In the genomic region with DNA sequence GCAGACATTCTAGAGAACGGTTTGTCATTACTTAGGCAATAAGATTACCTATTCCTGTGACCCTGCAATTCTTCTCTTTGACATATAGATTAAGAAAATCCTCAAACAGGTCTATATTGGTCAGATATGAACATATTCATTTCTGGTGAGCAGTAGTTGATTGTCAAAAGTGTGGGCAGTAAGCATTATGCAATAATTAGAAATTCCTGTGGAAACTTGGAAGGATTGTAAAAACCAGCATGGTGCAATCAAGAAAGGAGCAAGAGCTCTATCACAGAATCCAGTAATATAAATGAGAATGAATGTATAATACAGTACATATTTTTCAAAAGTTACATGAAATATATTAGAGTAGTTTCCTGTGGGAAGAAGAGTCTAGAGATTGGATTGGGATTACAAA, we compare ENCODE assay signal across 32 cellular contexts.
DNase-seq lines count a peak whose midpoint lies in the region; ATAC-seq, FAIRE-seq and TF ChIP-seq lines count a peak whose summit lies in the region.
"Had no signal": no experiment of that assay in that cellular context is flagged by ENCODE, and none has a peak within 500 bp of the region (broad histone marks: within the 10 kb centered on the region; RNA-seq: fewer than 3 reads in every experiment).

No MANE protein-coding gene starts in this region.

- peak; percentile 30 to 39 for ATAC-seq in left cardiac atrium
- no peak for ATAC-seq in Right ventricle myocardium superior (ENCODE audit: poor library complexity)
- ATAC-seq in HG02610 (IDR thresholded peaks at IDR 0.05; ENCODE audit: unreplicated experiment), result no peak
- no peak for ATAC-seq in GM18861 (IDR thresholded peaks at IDR 0.05; ENCODE audit: unreplicated experiment)
- ATAC-seq: heart left ventricle; mucosa of descending colon; stimulated activated naive CD8-positive, alpha-beta T cell treated with anti-CD3 and anti-CD28 coated beads, Interleukin-15, amount 100 ng/mL, for 72 hours had no signal

- TF ChIP-seq CTCF in astrocyte (IDR thresholded peaks at IDR 0.05; ENCODE audit: insufficient read depth, low read depth, low read length), result no peak

- H3K9me3 Mint-ChIP-seq in astrocyte (ENCODE audit: unreplicated experiment), result no peaks in the 10 kb centered on the region
- H3K9me3 Mint-ChIP-seq: activated naive CD4-positive, alpha-beta T cell treated with anti-CD3 and anti-CD28 coated beads, Interleukin-2, amount 50 U/mL, for 24 hours; nephron; stimulated activated naive CD8-positive, alpha-beta T cell treated with anti-CD3 and anti-CD28 coated beads, Interleukin-15, amount 100 ng/mL, for 72 hours had no signal

- no peaks in the 10 kb centered on the region for H3K9me3 ChIP-seq in astrocyte (ENCODE audit: insufficient read depth, low read depth, low read length)
- H3K9me3 ChIP-seq: BE2C, HAP-1, heart left ventricle, mucosa of descending colon, tibial artery had no signal

- H3K4me2 ChIP-seq in astrocyte (ENCODE audit: low read length), result no peak overlapping the region
- H3K4me2 ChIP-seq: KMS-11 had no signal

- FAIRE-seq in astrocyte (lab: Jason Lieb, UNC), result no peak
- FAIRE-seq: A204.1, G401.6, GM19239, small intestine had no signal

- H3K27ac ChIP-seq in astrocyte (ENCODE audit: low read depth, low read length), result no peak overlapping the region
- H3K27ac ChIP-seq: KMS-11 had no signal

- peaks cover 34% of the 10 kb centered on the region for H3K4me1 Mint-ChIP-seq in astrocyte (ENCODE audit: low read depth, unreplicated experiment)
- H3K4me1 Mint-ChIP-seq: activated naive CD4-positive, alpha-beta T cell treated with anti-CD3 and anti-CD28 coated beads, Interleukin-2, amount 50 U/mL, for 24 hours; stimulated activated naive CD8-positive, alpha-beta T cell treated with anti-CD3 and anti-CD28 coated beads, Interleukin-15, amount 100 ng/mL, for 72 hours had no signal

- H4K20me1 ChIP-seq in astrocyte (ENCODE audit: insufficient read depth, low read length), result no peaks in the 10 kb centered on the region

- DNase-seq in left cardiac atrium (no peak), Right ventricle myocardium superior (no peak), astrocyte (ENCODE audit: low read depth) (peak; percentile 53), fibroblast of peridontal ligament (ENCODE audit: extremely low read depth) (peak; percentile 84), head of caudate nucleus (no peak), NCI-H1694 (lab: John Stamatoyannopoulos, UW) (no peak)
- DNase-seq: activated CD4-positive, alpha-beta T cell treated with anti-CD3 and anti-CD28 coated beads, Interleukin-2, amount 50 U/mL, for 4 hours; activated CD4-positive, CD25-positive, alpha-beta regulatory T cell; anterior cingulate cortex; BE2C; caudate nucleus; dermis blood vessel endothelial cell; heart left ventricle; mucosa of descending colon; NCI-H187 treated with DMSO at 0.1 percent for 48 hours; NCI-H526; NK-92 treated with Interleukin-12 subunit alpha and Interleukin-12 subunit beta, amount 100 ng/mL, for 24 hours; SIG-M5; small intestine; stimulated activated CD8-positive, alpha-beta memory T cell treated with anti-CD3 and anti-CD28 coated beads, Interleukin-4, amount 100 ng/mL, for 48 hours; stimulated activated naive CD8-positive, alpha-beta T cell treated with anti-CD3 and anti-CD28 coated beads, Interleukin-15, amount 100 ng/mL, for 72 hours; tibial artery had no signal

- no peaks in the 10 kb centered on the region for H3K79me2 ChIP-seq in astrocyte (ENCODE audit: insufficient read depth, low read length)

- H3K27me3 ChIP-seq in astrocyte (ENCODE audit: insufficient read depth, low read length), result no peaks in the 10 kb centered on the region
- H3K27me3 ChIP-seq: BE2C, heart left ventricle, tibial artery had no signal

- no peaks in the 10 kb centered on the region for H3K36me3 Mint-ChIP-seq in astrocyte (ENCODE audit: low read depth, unreplicated experiment)
- H3K36me3 Mint-ChIP-seq: activated naive CD4-positive, alpha-beta T cell treated with anti-CD3 and anti-CD28 coated beads, Interleukin-2, amount 50 U/mL, for 24 hours had no signal

- no peaks in the 10 kb centered on the region for H3K27me3 Mint-ChIP-seq in astrocyte (ENCODE audit: low read depth, unreplicated experiment)
- H3K27me3 Mint-ChIP-seq: stimulated activated naive CD8-positive, alpha-beta T cell treated with anti-CD3 and anti-CD28 coated beads, Interleukin-15, amount 100 ng/mL, for 72 hours had no signal

- no peak overlapping the region for H3K4me3 Mint-ChIP-seq in astrocyte (ENCODE audit: unreplicated experiment)
- H3K4me3 Mint-ChIP-seq: activated naive CD4-positive, alpha-beta T cell treated with anti-CD3 and anti-CD28 coated beads, Interleukin-2, amount 50 U/mL, for 24 hours; nephron; stimulated activated naive CD8-positive, alpha-beta T cell treated with anti-CD3 and anti-CD28 coated beads, Interleukin-15, amount 100 ng/mL, for 72 hours had no signal

- H3K4me1 ChIP-seq in astrocyte (ENCODE audit: insufficient read depth, low read length), result no peaks in the 10 kb centered on the region
- H3K4me1 ChIP-seq: HAP-1 had no signal

- no peak overlapping the region for H3K4me3 ChIP-seq in astrocyte (ENCODE audit: insufficient read depth, low read depth, low read length)
- H3K4me3 ChIP-seq: HAP-1, heart left ventricle, lung, mucosa of descending colon, tibial artery had no signal

- H3K9ac ChIP-seq in astrocyte (ENCODE audit: low read length), result no peak overlapping the region
- H3K9ac ChIP-seq: KMS-11 had no signal

- H3K36me3 ChIP-seq in astrocyte (ENCODE audit: insufficient read depth, low read length), result no peaks in the 10 kb centered on the region
- H3K36me3 ChIP-seq: BE2C, HAP-1, heart left ventricle, tibial artery had no signal

- H2AFZ ChIP-seq in astrocyte (ENCODE audit: low read depth, low read length), result no peak overlapping the region

- intact Hi-C loops in left cardiac atrium (cut with DNase I), result no loop called here
- intact Hi-C loops in Right ventricle myocardium superior (cut with DNase I), result no loop called here
- intact Hi-C loops in head of caudate nucleus (cut with DNase I), result no loop called here

- no peak overlapping the region for H3K27ac Mint-ChIP-seq in astrocyte (ENCODE audit: unreplicated experiment)
- H3K27ac Mint-ChIP-seq: activated naive CD4-positive, alpha-beta T cell treated with anti-CD3 and anti-CD28 coated beads, Interleukin-2, amount 50 U/mL, for 24 hours; nephron; stimulated activated naive CD8-positive, alpha-beta T cell treated with anti-CD3 and anti-CD28 coated beads, Interleukin-15, amount 100 ng/mL, for 72 hours had no signal

Comparison
In these comparisons a context has a peak if more than half of its experiments do, and no peak if none do; other contexts are left out.
1. ATAC-seq: peak in left cardiac atrium (2 of 2); none in Right ventricle myocardium superior (single experiment), HG02610 (single experiment) and GM18861 (single experiment).
2. DNase-seq: peak in astrocyte (single experiment) and fibroblast of peridontal ligament (single experiment); none in left cardiac atrium (single experiment), Right ventricle myocardium superior (single experiment), head of caudate nucleus (0 of 42) and NCI-H1694 (single experiment).